In the genomic region with DNA sequence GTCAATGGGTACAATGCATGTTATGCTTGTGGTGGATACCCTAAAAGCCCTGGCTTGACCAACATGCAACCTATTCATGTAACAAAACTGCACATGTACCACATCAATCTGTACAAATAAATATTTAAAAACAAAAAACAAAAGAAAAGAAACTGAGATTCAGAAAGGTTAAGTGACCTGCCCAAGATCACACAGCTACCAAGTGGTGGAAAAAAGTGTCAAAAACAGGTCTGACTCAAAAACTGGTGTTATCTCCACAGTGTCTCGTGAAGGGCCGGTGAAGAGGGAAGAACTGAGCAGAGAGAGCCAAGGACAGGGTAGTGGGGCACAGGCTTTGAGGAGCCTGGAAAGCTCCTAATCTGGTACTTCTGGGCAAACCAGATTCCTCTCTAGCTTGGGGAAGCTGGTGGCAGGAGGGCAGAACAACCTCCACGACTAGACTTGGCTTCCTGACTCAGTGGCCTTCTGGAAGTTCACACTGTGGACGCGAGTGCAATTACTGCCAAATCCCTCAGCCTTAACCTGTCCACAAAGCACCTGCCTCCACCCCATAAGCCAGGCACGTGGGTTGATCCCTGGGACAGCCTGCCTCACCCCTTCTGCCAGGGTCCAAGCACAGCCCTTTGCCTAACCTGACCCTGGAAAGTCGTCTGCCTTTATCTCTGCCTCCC, we compare ENCODE assay signal across 1 cellular context.
TF ChIP-seq lines count a peak whose summit lies in the region.

No MANE protein-coding gene starts in this region.

TF ChIP-seq in endothelial cell of umbilical vein, 7 proteins besides CTCF, POLR2A, EP300 and RAD21:
- TF ChIP-seq MYC (IDR thresholded peaks at IDR 0.05; ENCODE audit: low read depth, low read length) = no peak
- TF ChIP-seq EZH2 (IDR thresholded peaks at IDR 0.05; ENCODE audit: borderline replicate concordance, low read depth, low read length, severe bottlenecking) = no peak
- no peak for TF ChIP-seq JUN (IDR thresholded peaks at IDR 0.05; ENCODE audit: borderline replicate concordance, insufficient read depth, insufficient read length, low read depth)
- TF ChIP-seq, protein P1, sequence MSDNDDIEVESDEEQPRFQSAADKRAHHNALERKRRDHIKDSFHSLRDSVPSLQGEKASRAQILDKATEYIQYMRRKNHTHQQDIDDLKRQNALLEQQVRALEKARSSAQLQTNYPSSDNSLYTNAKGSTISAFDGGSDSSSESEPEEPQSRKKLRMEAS (IDR thresholded peaks at IDR 0.05; ENCODE audit: insufficient read depth, insufficient read length) = no peak
- TF ChIP-seq GATA2 (IDR thresholded peaks at IDR 0.05; ENCODE audit: insufficient read depth, insufficient read length, low read depth, low read length) = no peak
- no peak for TF ChIP-seq FOS (IDR thresholded peaks at IDR 0.05; ENCODE audit: borderline replicate concordance, insufficient read depth, low read length)
- no peak for TF ChIP-seq POLR2AphosphoS5 (IDR thresholded peaks at IDR 0.05; ENCODE audit: insufficient read depth, low read depth, low read length)
